ENCODE assay signal across 23 cellular contexts in genomic region chr4:92864176-92864575, GRCh38.
"Had no signal": no experiment of that assay in that cellular context is flagged by ENCODE, and none has a peak within 500 bp of the region (broad histone marks: within the 10 kb centered on the region; RNA-seq: fewer than 3 reads in every experiment).

No MANE protein-coding gene starts in this region.

- H3K4me3 ChIP-seq: left lung, lower lobe of right lung, mucosa of descending colon, right atrium auricular region, stomach, thyroid gland, upper lobe of left lung, vagina had no signal

- H3K36me3 ChIP-seq: left lung, lower lobe of right lung, neutrophil, right atrium auricular region, stomach, thyroid gland, upper lobe of left lung, vagina had no signal

- DNase-seq: activated CD4-positive, alpha-beta memory T cell treated with anti-CD3 and anti-CD28 coated beads for 36 hours; activated CD4-positive, alpha-beta T cell treated with anti-CD3 and anti-CD28 coated beads for 48 hours; activated CD8-positive, alpha-beta memory T cell treated with anti-CD3 and anti-CD28 coated beads, Interleukin-2, amount 50 U/mL, for 48 hours; activated gamma-delta T cell treated with Interleukin-2 at 50 U/mL for 16 hours; activated naive CD4-positive, alpha-beta T cell treated with anti-CD3 and anti-CD28 coated beads, Interleukin-2, amount 50 U/mL, for 16 hours; activated T-cell treated with anti-CD3 and anti-CD28 coated beads, Interleukin-2, amount 50 U/mL, for 24 hours; amniotic stem cell; endodermal cell; foreskin melanocyte; left lung; lower lobe of right lung; mesendoderm; mucosa of descending colon; stimulated activated CD4-positive, alpha-beta T cell treated with anti-CD3 and anti-CD28 coated beads, Interleukin-15, amount 100 ng/mL, for 24 hours; stimulated activated CD4-positive, alpha-beta T cell treated with anti-CD3 and anti-CD28 coated beads, Interleukin-2, amount 100 ng/mL, for 24 hours; stimulated activated naive B cell treated with anti-CD40 and anti-IgM and Interleukin-4, amounts not matched to agents 10 μg/mL and 1 μg/mL and 100 μg/mL, for 72 hours; stomach; thyroid gland; upper lobe of left lung had no signal

- H3K4me1 ChIP-seq: left lung, lower lobe of right lung, right atrium auricular region, stomach, thyroid gland, upper lobe of left lung, vagina had no signal

- H3K27ac ChIP-seq: left lung, lower lobe of right lung, neutrophil, right atrium auricular region, stomach, thyroid gland, upper lobe of left lung, vagina, VCaP had no signal

- H3K27me3 ChIP-seq: left lung, neutrophil, right atrium auricular region, stomach, thyroid gland, upper lobe of left lung, vagina had no signal

- H3K9me3 ChIP-seq: left lung, lower lobe of right lung, mucosa of descending colon, neutrophil, right atrium auricular region, stomach, thyroid gland, upper lobe of left lung, vagina had no signal
